23 cellular contexts compared by ENCODE assay signal in genomic region chr21:26003428-26003827, GRCh38.
"Had no signal": no experiment of that assay in that cellular context is flagged by ENCODE, and none has a peak within 500 bp of the region (broad histone marks: within the 10 kb centered on the region; RNA-seq: fewer than 3 reads in every experiment).

No MANE protein-coding gene starts in this region.

- H3K27ac ChIP-seq: colonic mucosa, ovary, right atrium auricular region, upper lobe of right lung, WERI-Rb-1 had no signal

- H3K4me3 ChIP-seq: colonic mucosa, ovary, right atrium auricular region, upper lobe of right lung had no signal

- DNase-seq: activated CD4-positive, alpha-beta memory T cell treated with anti-CD3 and anti-CD28 coated beads for 36 hours; activated CD4-positive, alpha-beta T cell treated with anti-CD3 and anti-CD28 coated beads, Interleukin-2, amount 10 ng/mL, durations not matched to agents 24 days and 14 days; activated CD4-positive, CD25-positive, alpha-beta regulatory T cell treated with anti-CD3 and anti-CD28 coated beads, Interleukin-2, amount 50 U/mL, for 72 hours; activated gamma-delta T cell treated with Interleukin-2 at 50 U/mL for 16 hours; activated naive CD4-positive, alpha-beta T cell treated with anti-CD3 and anti-CD28 coated beads, Interleukin-2, amount 50 U/mL, for 16 hours; activated T-cell treated with anti-CD3 and anti-CD28 coated beads, Interleukin-2, amount 50 U/mL, for 4 hours; colonic mucosa; effector memory CD4-positive, alpha-beta T cell; foreskin fibroblast; head of caudate nucleus; hippocampal formation; left cardiac atrium; left ventricle myocardium superior; naive B cell; ovary; stimulated activated CD4-positive, alpha-beta T cell treated with anti-CD3 and anti-CD28 coated beads, Interleukin-15, amount 100 ng/mL, for 24 hours; stimulated activated naive CD8-positive, alpha-beta T cell treated with anti-CD3 and anti-CD28 coated beads, Interleukin-15, Interleukin-2, amounts not matched to agents 100 U/mL and 50 U/mL, for 24 hours; T-helper 17 cell; T1000; upper lobe of right lung; WERI-Rb-1 had no signal

- H3K9me3 ChIP-seq: colonic mucosa, ovary, right atrium auricular region, upper lobe of right lung had no signal

- H3K4me1 ChIP-seq: upper lobe of right lung had no signal

- H3K27ac Mint-ChIP-seq: activated CD4-positive, alpha-beta memory T cell treated with anti-CD3 and anti-CD28 coated beads for 36 hours; activated CD4-positive, alpha-beta T cell treated with anti-CD3 and anti-CD28 coated beads, Interleukin-2, amount 10 ng/mL, durations not matched to agents 24 days and 14 days; activated T-helper 17 cell treated with anti-CD3 and anti-CD28 coated beads, Interleukin-2, amount 50 U/mL, for 72 hours; T-helper 17 cell had no signal

- H3K9me3 Mint-ChIP-seq: activated CD4-positive, alpha-beta memory T cell treated with anti-CD3 and anti-CD28 coated beads for 36 hours; activated CD4-positive, alpha-beta T cell treated with anti-CD3 and anti-CD28 coated beads, Interleukin-2, amount 10 ng/mL, durations not matched to agents 24 days and 14 days; activated T-cell treated with anti-CD3 and anti-CD28 coated beads, Interleukin-2, amount 50 U/mL, for 4 hours; activated T-helper 17 cell treated with anti-CD3 and anti-CD28 coated beads, Interleukin-2, amount 50 U/mL, for 72 hours; naive B cell had no signal

- H3K4me1 Mint-ChIP-seq: activated T-helper 17 cell treated with anti-CD3 and anti-CD28 coated beads, Interleukin-2, amount 50 U/mL, for 72 hours had no signal

- H3K4me3 Mint-ChIP-seq: activated CD4-positive, alpha-beta memory T cell treated with anti-CD3 and anti-CD28 coated beads for 36 hours; activated CD4-positive, alpha-beta T cell treated with anti-CD3 and anti-CD28 coated beads, Interleukin-2, amount 10 ng/mL, durations not matched to agents 24 days and 14 days; activated T-cell treated with anti-CD3 and anti-CD28 coated beads, Interleukin-2, amount 50 U/mL, for 4 hours; activated T-helper 17 cell treated with anti-CD3 and anti-CD28 coated beads, Interleukin-2, amount 50 U/mL, for 72 hours; naive B cell; T-helper 17 cell had no signal

- H3K36me3 Mint-ChIP-seq: naive B cell had no signal

- H3K27me3 ChIP-seq: colonic mucosa, ovary, right atrium auricular region, upper lobe of right lung had no signal

- H3K36me3 ChIP-seq: colonic mucosa, ovary, right atrium auricular region had no signal

- H3K27me3 Mint-ChIP-seq: activated CD4-positive, alpha-beta memory T cell treated with anti-CD3 and anti-CD28 coated beads for 36 hours; activated CD4-positive, alpha-beta T cell treated with anti-CD3 and anti-CD28 coated beads, Interleukin-2, amount 10 ng/mL, durations not matched to agents 24 days and 14 days; activated T-helper 17 cell treated with anti-CD3 and anti-CD28 coated beads, Interleukin-2, amount 50 U/mL, for 72 hours; naive B cell; T-helper 17 cell had no signal
